Comparison of ENCODE assay signal across 1 cellular context in the genomic region with DNA sequence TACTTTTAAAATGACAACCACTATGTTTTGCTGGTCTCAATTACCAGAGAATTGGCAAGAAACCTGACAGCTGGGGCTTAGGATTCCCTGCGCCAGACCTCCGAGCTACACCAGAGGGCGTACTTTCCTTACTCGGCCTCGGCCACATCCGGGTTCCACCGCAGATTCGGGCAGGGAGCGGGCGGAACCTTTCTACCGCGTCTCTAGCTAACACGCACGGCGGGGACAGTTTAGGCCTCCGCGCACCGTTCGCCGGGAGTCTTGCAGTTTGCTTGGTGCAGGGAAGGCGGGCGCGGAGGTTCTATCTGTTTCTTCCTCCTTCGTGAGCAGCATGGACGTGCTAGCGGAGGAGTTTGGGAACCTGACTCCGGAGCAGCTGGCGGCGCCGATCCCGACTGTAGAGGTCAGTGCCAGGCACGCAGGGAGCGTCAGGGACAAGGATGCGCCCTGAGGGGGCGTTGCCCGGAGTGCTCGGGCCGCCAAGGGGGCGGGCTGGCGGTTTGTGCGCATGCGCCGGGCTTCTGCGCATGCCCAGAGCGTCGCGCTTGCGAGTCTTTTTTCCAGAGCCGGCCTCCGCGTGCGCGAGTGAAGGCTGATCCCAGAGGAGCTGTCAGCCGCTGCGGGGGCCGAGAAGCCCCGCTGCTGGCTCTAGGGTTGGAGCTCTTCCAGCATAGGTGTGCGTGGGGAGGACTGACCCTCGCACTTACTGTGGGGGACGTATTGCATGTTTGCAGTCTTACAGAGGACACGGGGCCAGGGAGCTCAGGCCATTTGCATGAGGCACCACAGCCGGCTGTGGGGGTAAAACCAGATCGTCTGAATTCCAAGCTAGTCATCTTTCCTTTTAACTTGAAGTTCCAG.
A peak's percentile ranks its signal among the peaks of the same experiment; 100 is the strongest.
TF ChIP-seq lines count a peak whose summit lies in the region.

Gene POLR3B (plus strand): TSS at position 200 of the 861 bp plus-strand sequence. CDS start 132 bp downstream, at position 332.

TF ChIP-seq in K562, 482 proteins besides CTCF, POLR2A, EP300 and RAD21 (continued from another document and continues in another):
- TF ChIP-seq MITF (IDR thresholded peaks at IDR 0.05), result no peak
- TF ChIP-seq ZNF507 (tag; conservative IDR thresholded peaks at IDR 0.05), result no peak
- peak; percentile 89 for TF ChIP-seq CREM (IDR thresholded peaks at IDR 0.05; ENCODE audit: low read depth)
- TF ChIP-seq, protein P1, sequence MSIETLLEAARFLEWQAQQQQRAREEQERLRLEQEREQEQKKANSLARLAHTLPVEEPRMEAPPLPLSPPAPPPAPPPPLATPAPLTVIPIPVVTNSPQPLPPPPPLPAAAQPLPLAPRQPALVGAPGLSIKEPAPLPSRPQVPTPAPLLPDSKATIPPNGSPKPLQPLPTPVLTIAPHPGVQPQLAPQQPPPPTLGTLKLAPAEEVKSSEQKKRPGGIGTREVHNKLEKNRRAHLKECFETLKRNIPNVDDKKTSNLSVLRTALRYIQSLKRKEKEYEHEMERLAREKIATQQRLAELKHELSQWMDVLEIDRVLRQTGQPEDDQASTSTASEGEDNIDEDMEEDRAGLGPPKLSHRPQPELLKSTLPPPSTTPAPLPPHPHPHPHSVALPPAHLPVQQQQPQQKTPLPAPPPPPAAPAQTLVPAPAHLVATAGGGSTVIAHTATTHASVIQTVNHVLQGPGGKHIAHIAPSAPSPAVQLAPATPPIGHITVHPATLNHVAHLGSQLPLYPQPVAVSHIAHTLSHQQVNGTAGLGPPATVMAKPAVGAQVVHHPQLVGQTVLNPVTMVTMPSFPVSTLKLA (conservative IDR thresholded peaks at IDR 0.05), result peak; percentile 88 to 92
- no peak for TF ChIP-seq U2AF2 (optimal IDR thresholded peaks at IDR 0.05; ENCODE audit: low read depth, low read length)
- no peak for TF ChIP-seq ATF1 (CRISPR knock-in tag; IDR thresholded peaks at IDR 0.05)
- TF ChIP-seq ATF1 (tag; IDR thresholded peaks at IDR 0.05), result peak; percentile 66
- no peak for TF ChIP-seq FIP1L1 (IDR thresholded peaks at IDR 0.05; ENCODE audit: low read depth, low read length, poor library complexity, severe bottlenecking)
- TF ChIP-seq, protein P2, sequence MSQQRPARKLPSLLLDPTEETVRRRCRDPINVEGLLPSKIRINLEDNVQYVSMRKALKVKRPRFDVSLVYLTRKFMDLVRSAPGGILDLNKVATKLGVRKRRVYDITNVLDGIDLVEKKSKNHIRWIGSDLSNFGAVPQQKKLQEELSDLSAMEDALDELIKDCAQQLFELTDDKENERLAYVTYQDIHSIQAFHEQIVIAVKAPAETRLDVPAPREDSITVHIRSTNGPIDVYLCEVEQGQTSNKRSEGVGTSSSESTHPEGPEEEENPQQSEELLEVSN (IDR thresholded peaks at IDR 0.05; ENCODE audit: borderline replicate concordance in 1 of 2, extremely low read depth in 1 of 2, insufficient read depth in 1 of 2, insufficient read length in 1 of 2, low read depth in 1 of 2, low read length in 1 of 2, poor library complexity in 1 of 2, severe bottlenecking in 1 of 2), result peak; percentile 41 to 79
- peak; percentile 92 for TF ChIP-seq C11orf30 (IDR thresholded peaks at IDR 0.05; ENCODE audit: low read depth)
- no peak for TF ChIP-seq SMAD2 (IDR thresholded peaks at IDR 0.05; ENCODE audit: low read depth, low read length)
- TF ChIP-seq KDM1A (IDR thresholded peaks at IDR 0.05), result 0 out of 4 replicates have a peak, but pooled peaks of 1 of the 2 experiments have one; percentile 16
- peak; percentile 57; the same call in 1 of the 2 replicates for TF ChIP-seq ZNF197 (CRISPR knock-in tag; IDR thresholded peaks at IDR 0.05; ENCODE audit: low read depth)
- TF ChIP-seq DDX20 (tag; IDR thresholded peaks at IDR 0.05; ENCODE audit: low read depth), result no peak
- TF ChIP-seq NFIC (IDR thresholded peaks at IDR 0.05), result peak; percentile 46
- TF ChIP-seq PHF8 (IDR thresholded peaks at IDR 0.05; ENCODE audit: borderline replicate concordance, low read length), result peak; percentile 95
- TF ChIP-seq, protein P3, sequence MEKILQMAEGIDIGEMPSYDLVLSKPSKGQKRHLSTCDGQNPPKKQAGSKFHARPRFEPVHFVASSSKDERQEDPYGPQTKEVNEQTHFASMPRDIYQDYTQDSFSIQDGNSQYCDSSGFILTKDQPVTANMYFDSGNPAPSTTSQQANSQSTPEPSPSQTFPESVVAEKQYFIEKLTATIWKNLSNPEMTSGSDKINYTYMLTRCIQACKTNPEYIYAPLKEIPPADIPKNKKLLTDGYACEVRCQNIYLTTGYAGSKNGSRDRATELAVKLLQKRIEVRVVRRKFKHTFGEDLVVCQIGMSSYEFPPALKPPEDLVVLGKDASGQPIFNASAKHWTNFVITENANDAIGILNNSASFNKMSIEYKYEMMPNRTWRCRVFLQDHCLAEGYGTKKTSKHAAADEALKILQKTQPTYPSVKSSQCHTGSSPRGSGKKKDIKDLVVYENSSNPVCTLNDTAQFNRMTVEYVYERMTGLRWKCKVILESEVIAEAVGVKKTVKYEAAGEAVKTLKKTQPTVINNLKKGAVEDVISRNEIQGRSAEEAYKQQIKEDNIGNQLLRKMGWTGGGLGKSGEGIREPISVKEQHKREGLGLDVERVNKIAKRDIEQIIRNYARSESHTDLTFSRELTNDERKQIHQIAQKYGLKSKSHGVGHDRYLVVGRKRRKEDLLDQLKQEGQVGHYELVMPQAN (IDR thresholded peaks at IDR 0.05; ENCODE audit: borderline replicate concordance), result peak; percentile 71
- peak; percentile 78; the same call in 1 of the 2 replicates for TF ChIP-seq RNF2 (IDR thresholded peaks at IDR 0.05)
- TF ChIP-seq LEF1 (IDR thresholded peaks at IDR 0.05), result no peak
- TF ChIP-seq ZNF644 (tag; IDR thresholded peaks at IDR 0.05; ENCODE audit: low read depth), result no peak
- TF ChIP-seq CBFB (CRISPR knock-in tag; IDR thresholded peaks at IDR 0.05), result peak; percentile 93
- TF ChIP-seq FOXM1 (IDR thresholded peaks at IDR 0.05; ENCODE audit: low read depth), result no peak
- TF ChIP-seq FOXM1 (CRISPR knock-in tag; IDR thresholded peaks at IDR 0.05; ENCODE audit: low read depth), result peak; percentile 23; the same call in 1 of the 2 replicates
- no peak for TF ChIP-seq RBM39 (optimal IDR thresholded peaks at IDR 0.05; ENCODE audit: low read depth, low read length)
- no peak for TF ChIP-seq ZNF23 (CRISPR knock-in tag; IDR thresholded peaks at IDR 0.05)
- TF ChIP-seq PYGO2 (tag; IDR thresholded peaks at IDR 0.05), result no peak
- no peak for TF ChIP-seq ZSCAN29 (IDR thresholded peaks at IDR 0.05)
- TF ChIP-seq ZNF764 (CRISPR knock-in tag; IDR thresholded peaks at IDR 0.05; ENCODE audit: low read depth), result no peak
- no peak for TF ChIP-seq ZNF224 (CRISPR knock-in tag; IDR thresholded peaks at IDR 0.05)
- no peak for TF ChIP-seq FOXA3 (CRISPR knock-in tag; conservative IDR thresholded peaks at IDR 0.05 in 1 of 2, IDR thresholded peaks at IDR 0.05 in 1 of 2)
- no peak for TF ChIP-seq PTTG1 (tag; IDR thresholded peaks at IDR 0.05; ENCODE audit: low read depth)
- no peak for TF ChIP-seq FOXJ3 (CRISPR knock-in tag; IDR thresholded peaks at IDR 0.05)
- TF ChIP-seq TRIM25 (IDR thresholded peaks at IDR 0.05; ENCODE audit: borderline replicate concordance), result no peak
- TF ChIP-seq, protein P4, sequence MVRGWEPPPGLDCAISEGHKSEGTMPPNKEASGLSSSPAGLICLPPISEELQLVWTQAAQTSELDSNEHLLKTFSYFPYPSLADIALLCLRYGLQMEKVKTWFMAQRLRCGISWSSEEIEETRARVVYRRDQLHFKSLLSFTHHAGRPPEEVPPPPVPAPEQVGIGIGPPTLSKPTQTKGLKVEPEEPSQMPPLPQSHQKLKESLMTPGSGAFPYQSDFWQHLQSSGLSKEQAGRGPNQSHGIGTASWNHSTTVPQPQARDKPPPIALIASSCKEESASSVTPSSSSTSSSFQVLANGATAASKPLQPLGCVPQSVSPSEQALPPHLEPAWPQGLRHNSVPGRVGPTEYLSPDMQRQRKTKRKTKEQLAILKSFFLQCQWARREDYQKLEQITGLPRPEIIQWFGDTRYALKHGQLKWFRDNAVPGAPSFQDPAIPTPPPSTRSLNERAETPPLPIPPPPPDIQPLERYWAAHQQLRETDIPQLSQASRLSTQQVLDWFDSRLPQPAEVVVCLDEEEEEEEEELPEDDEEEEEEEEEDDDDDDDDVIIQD (CRISPR knock-in tag; IDR thresholded peaks at IDR 0.05), result 0 out of 2 replicates have a peak, but pooled peaks have one; percentile 19
- no peak for TF ChIP-seq RBM34 (IDR thresholded peaks at IDR 0.05; ENCODE audit: borderline replicate concordance, insufficient read depth, low read length)
- TF ChIP-seq ZNF384 (IDR thresholded peaks at IDR 0.05; ENCODE audit: low read depth, low read length), result peak; percentile 60
- TF ChIP-seq, protein P5, sequence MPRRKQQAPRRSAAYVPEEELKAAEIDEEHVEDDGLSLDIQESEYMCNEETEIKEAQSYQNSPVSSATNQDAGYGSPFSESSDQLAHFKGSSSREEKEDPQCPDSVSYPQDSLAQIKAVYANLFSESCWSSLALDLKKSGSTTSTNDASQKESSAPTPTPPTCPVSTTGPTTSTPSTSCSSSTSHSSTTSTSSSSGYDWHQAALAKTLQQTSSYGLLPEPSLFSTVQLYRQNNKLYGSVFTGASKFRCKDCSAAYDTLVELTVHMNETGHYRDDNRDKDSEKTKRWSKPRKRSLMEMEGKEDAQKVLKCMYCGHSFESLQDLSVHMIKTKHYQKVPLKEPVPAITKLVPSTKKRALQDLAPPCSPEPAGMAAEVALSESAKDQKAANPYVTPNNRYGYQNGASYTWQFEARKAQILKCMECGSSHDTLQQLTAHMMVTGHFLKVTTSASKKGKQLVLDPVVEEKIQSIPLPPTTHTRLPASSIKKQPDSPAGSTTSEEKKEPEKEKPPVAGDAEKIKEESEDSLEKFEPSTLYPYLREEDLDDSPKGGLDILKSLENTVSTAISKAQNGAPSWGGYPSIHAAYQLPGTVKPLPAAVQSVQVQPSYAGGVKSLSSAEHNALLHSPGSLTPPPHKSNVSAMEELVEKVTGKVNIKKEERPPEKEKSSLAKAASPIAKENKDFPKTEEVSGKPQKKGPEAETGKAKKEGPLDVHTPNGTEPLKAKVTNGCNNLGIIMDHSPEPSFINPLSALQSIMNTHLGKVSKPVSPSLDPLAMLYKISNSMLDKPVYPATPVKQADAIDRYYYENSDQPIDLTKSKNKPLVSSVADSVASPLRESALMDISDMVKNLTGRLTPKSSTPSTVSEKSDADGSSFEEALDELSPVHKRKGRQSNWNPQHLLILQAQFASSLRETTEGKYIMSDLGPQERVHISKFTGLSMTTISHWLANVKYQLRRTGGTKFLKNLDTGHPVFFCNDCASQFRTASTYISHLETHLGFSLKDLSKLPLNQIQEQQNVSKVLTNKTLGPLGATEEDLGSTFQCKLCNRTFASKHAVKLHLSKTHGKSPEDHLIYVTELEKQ (CRISPR knock-in tag; IDR thresholded peaks at IDR 0.05), result no peak
- peak; percentile 92 for TF ChIP-seq LCOR (CRISPR knock-in tag; IDR thresholded peaks at IDR 0.05)
- TF ChIP-seq OTX1 (CRISPR knock-in tag; IDR thresholded peaks at IDR 0.05), result peak; percentile 91; the same call in 1 of the 2 replicates
- TF ChIP-seq RFX7 (CRISPR knock-in tag; IDR thresholded peaks at IDR 0.05), result no peak
- peak; percentile 73 for TF ChIP-seq SMC3 (conservative IDR thresholded peaks at IDR 0.05; ENCODE audit: insufficient read depth, low read depth, low read length)
- TF ChIP-seq ZBTB7A (IDR thresholded peaks at IDR 0.05; ENCODE audit: borderline replicate concordance, control insufficient read depth, low read depth, low read length), result peak; percentile 57; the same call in 1 of the 2 replicates
- no peak for TF ChIP-seq MTA2 (IDR thresholded peaks at IDR 0.05; ENCODE audit: low read depth)
- TF ChIP-seq, protein P6, sequence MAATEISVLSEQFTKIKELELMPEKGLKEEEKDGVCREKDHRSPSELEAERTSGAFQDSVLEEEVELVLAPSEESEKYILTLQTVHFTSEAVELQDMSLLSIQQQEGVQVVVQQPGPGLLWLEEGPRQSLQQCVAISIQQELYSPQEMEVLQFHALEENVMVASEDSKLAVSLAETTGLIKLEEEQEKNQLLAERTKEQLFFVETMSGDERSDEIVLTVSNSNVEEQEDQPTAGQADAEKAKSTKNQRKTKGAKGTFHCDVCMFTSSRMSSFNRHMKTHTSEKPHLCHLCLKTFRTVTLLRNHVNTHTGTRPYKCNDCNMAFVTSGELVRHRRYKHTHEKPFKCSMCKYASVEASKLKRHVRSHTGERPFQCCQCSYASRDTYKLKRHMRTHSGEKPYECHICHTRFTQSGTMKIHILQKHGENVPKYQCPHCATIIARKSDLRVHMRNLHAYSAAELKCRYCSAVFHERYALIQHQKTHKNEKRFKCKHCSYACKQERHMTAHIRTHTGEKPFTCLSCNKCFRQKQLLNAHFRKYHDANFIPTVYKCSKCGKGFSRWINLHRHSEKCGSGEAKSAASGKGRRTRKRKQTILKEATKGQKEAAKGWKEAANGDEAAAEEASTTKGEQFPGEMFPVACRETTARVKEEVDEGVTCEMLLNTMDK (IDR thresholded peaks at IDR 0.05; ENCODE audit: borderline replicate concordance, insufficient read depth, low read depth, low read length, poor library complexity, severe bottlenecking), result peak; percentile 96
- TF ChIP-seq, protein P7, sequence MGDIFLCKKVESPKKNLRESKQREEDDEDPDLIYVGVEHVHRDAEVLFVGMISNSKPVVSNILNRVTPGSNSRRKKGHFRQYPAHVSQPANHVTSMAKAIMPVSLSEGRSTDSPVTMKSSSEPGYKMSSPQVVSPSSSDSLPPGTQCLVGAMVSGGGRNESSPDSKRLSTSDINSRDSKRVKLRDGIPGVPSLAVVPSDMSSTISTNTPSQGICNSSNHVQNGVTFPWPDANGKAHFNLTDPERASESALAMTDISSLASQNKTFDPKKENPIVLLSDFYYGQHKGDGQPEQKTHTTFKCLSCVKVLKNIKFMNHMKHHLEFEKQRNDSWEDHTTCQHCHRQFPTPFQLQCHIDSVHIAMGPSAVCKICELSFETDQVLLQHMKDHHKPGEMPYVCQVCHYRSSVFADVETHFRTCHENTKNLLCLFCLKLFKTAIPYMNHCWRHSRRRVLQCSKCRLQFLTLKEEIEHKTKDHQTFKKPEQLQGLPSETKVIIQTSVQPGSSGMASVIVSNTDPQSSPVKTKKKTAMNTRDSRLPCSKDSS (IDR thresholded peaks at IDR 0.05; ENCODE audit: low read depth, partially characterized antibody), result no peak
